ENCODE assay signal across 10 cellular contexts in genomic region chr2:160205511-160205910, GRCh38. TPM values are rescaled to one million over a fixed set of nuclear protein-coding genes. Genes with fewer than 3 reads are reported as not detected.
A peak's percentile ranks its signal among the peaks of the same experiment; 100 is the strongest.
DNase-seq lines count a peak whose midpoint lies in the region; ATAC-seq, FAIRE-seq and TF ChIP-seq lines count a peak whose summit lies in the region.
"Had no signal": no experiment of that assay in that cellular context is flagged by ENCODE, and none has a peak within 500 bp of the region (broad histone marks: within the 10 kb centered on the region; RNA-seq: fewer than 3 reads in every experiment).

No MANE protein-coding gene starts in this region.

- H3K9me3 ChIP-seq in skeletal muscle tissue (ENCODE audit: control insufficient read depth in 3 of 3, low read length in 3 of 3), result no peaks in the 10 kb centered on the region
- H3K9me3 ChIP-seq: right atrium auricular region had no signal

- H3K4me3 ChIP-seq in skeletal muscle tissue (ENCODE audit: low read length in 3 of 3), result no peak overlapping the region
- H3K4me3 ChIP-seq: right atrium auricular region had no signal

- H3K27ac ChIP-seq in foreskin keratinocyte, result peak overlapping the region; percentile 82
- H3K27ac ChIP-seq in skeletal muscle tissue (ENCODE audit: low read depth, low read length), result peak overlapping the region; percentile 9
- H3K27ac ChIP-seq: right atrium auricular region had no signal

- H3K27me3 Mint-ChIP-seq in activated T-helper 2 cell treated with anti-CD3 and anti-CD28 coated beads, Interferon-gamma antibody, Interleukin-2, Interleukin-4, amounts not matched to agents 10 μg/mL and 5 μg/mL and 100 μg/mL, durations not matched to agents 14 hours and 24 hours and 36 hours (ENCODE audit: low read depth), result no peaks in the 10 kb centered on the region
- H3K27me3 Mint-ChIP-seq: T-helper 17 cell had no signal

- H3K36me3 Mint-ChIP-seq in activated T-helper 2 cell treated with anti-CD3 and anti-CD28 coated beads, Interferon-gamma antibody, Interleukin-2, Interleukin-4, amounts not matched to agents 10 μg/mL and 5 μg/mL and 100 μg/mL, durations not matched to agents 14 hours and 24 hours and 36 hours (ENCODE audit: low read depth), result no peaks in the 10 kb centered on the region

- H3K27me3 ChIP-seq in foreskin keratinocyte (no peaks in the 10 kb centered on the region), skeletal muscle tissue (ENCODE audit: control insufficient read depth in 3 of 3, insufficient read depth in 3 of 3, low read length in 3 of 3) (no peaks in the 10 kb centered on the region)
- H3K27me3 ChIP-seq: right atrium auricular region had no signal

- H3K9me3 Mint-ChIP-seq in activated T-helper 2 cell treated with anti-CD3 and anti-CD28 coated beads, Interferon-gamma antibody, Interleukin-2, Interleukin-4, amounts not matched to agents 10 μg/mL and 5 μg/mL and 100 μg/mL, durations not matched to agents 14 hours and 24 hours and 36 hours, result no peaks in the 10 kb centered on the region

- intact Hi-C loops in activated T-helper 2 cell treated with anti-CD3 and anti-CD28 coated beads, Interferon-gamma antibody, Interleukin-2, Interleukin-4, amounts not matched to agents 10 μg/mL and 5 μg/mL and 100 μg/mL, durations not matched to agents 14 hours and 24 hours and 36 hours (cut with micrococcal nuclease), result no loop called here

- no peak overlapping the region for H3K4me3 Mint-ChIP-seq in activated T-helper 2 cell treated with anti-CD3 and anti-CD28 coated beads, Interferon-gamma antibody, Interleukin-2, Interleukin-4, amounts not matched to agents 10 μg/mL and 5 μg/mL and 100 μg/mL, durations not matched to agents 14 hours and 24 hours and 36 hours (ENCODE audit: low read depth)
- H3K4me3 Mint-ChIP-seq: T-helper 17 cell had no signal

- no peak overlapping the region for H3K27ac Mint-ChIP-seq in activated T-helper 2 cell treated with anti-CD3 and anti-CD28 coated beads, Interferon-gamma antibody, Interleukin-2, Interleukin-4, amounts not matched to agents 10 μg/mL and 5 μg/mL and 100 μg/mL, durations not matched to agents 14 hours and 24 hours and 36 hours
- H3K27ac Mint-ChIP-seq: T-helper 17 cell had no signal

- H3K9ac ChIP-seq in skeletal muscle tissue (ENCODE audit: low read depth in 1 of 3, low read length in 3 of 3), result no peak overlapping the region

- H3K36me3 ChIP-seq in skeletal muscle tissue (ENCODE audit: control insufficient read depth in 3 of 3, insufficient read depth in 3 of 3, low read length in 3 of 3), result no peaks in the 10 kb centered on the region
- H3K36me3 ChIP-seq: right atrium auricular region had no signal

- no peak for FAIRE-seq in GM19239 (lab: Jason Lieb, UNC)

- H3K4me1 ChIP-seq in foreskin keratinocyte (peaks cover 45% of the 10 kb centered on the region), skeletal muscle tissue (ENCODE audit: control insufficient read depth in 3 of 3, insufficient read depth in 3 of 3, low read length in 3 of 3) (peaks cover 17 to 50% (median 20%) of the 10 kb centered on the region in 3 donors)

- ATAC-seq in SK-N-SH treated with all-trans-retinoic acid at 6 μM for 48 hours (peak; percentile 76), foreskin keratinocyte (peak; percentile 96), HG03342 (IDR thresholded peaks at IDR 0.05; ENCODE audit: unreplicated experiment) (no peak)
- ATAC-seq: T-helper 17 cell had no signal

- peaks cover 13% of the 10 kb centered on the region for H3K4me1 Mint-ChIP-seq in activated T-helper 2 cell treated with anti-CD3 and anti-CD28 coated beads, Interferon-gamma antibody, Interleukin-2, Interleukin-4, amounts not matched to agents 10 μg/mL and 5 μg/mL and 100 μg/mL, durations not matched to agents 14 hours and 24 hours and 36 hours (ENCODE audit: low read depth)

- DNase-seq in GM04503 (ENCODE audit: low read depth) (peak; percentile 80), foreskin keratinocyte (peak; percentile 99), GM19239 (ENCODE audit: insufficient read length, low spot score) (no peak), NCI-H2081 treated with DMSO at 0.1 percent for 48 hours (lab: John Stamatoyannopoulos, UW) (no peak)
- DNase-seq in activated T-helper 2 cell treated with anti-CD3 and anti-CD28 coated beads, Interferon-gamma antibody, Interleukin-2, Interleukin-4, amounts not matched to agents 10 μg/mL and 5 μg/mL and 100 μg/mL, durations not matched to agents 14 hours and 24 hours and 36 hours (ENCODE audit: low spot score), result no peak
- DNase-seq: T-helper 17 cell had no signal

- no peak for TF ChIP-seq CTCF in foreskin keratinocyte (conservative IDR thresholded peaks at IDR 0.05)

TF ChIP-seq in SK-N-SH treated with all-trans-retinoic acid at 6 μM for 48 hours, 23 proteins besides CTCF, POLR2A, EP300 and RAD21:
- TF ChIP-seq ISL1 (CRISPR knock-in tag; IDR thresholded peaks at IDR 0.05), result 0 out of 2 replicates have a peak, but pooled peaks have one; percentile 36
- peak; percentile 61; the same call in 1 of the 2 replicates for TF ChIP-seq ZFP3 (CRISPR knock-in tag; IDR thresholded peaks at IDR 0.05)
- no peak for TF ChIP-seq GLIS3 (CRISPR knock-in tag; IDR thresholded peaks at IDR 0.05)

RNA-seq across cellular contexts. Expression of gene ITGB6, which starts 5.4 kb away (rescaled TPM):
- 41.2 and 113 TPM in 2 replicates for total RNA-seq in foreskin keratinocyte
- 13.9 and 31.2 TPM in 2 replicates for polyA plus RNA-seq in foreskin keratinocyte
- total RNA-seq in skeletal muscle tissue, result 17.2 TPM
- not detected in 2 replicates for total RNA-seq in activated T-helper 2 cell treated with anti-CD3 and anti-CD28 coated beads, Interferon-gamma antibody, Interleukin-2, Interleukin-4, amounts not matched to agents 10 μg/mL and 5 μg/mL and 100 μg/mL, durations not matched to agents 14 hours and 24 hours and 36 hours
- total RNA-seq: T-helper 17 cell had no signal

Comparison
In these comparisons a context has a peak if more than half of its experiments do, and no peak if none do; other contexts are left out.
1. DNase-seq: peak in GM04503 (single experiment) and foreskin keratinocyte (2 of 2); none in GM19239 (single experiment), activated T-helper 2 cell treated with anti-CD3 and anti-CD28 coated beads, Interferon-gamma antibody, Interleukin-2, Interleukin-4, amounts not matched to agents 10 μg/mL and 5 μg/mL and 100 μg/mL, durations not matched to agents 14 hours and 24 hours and 36 hours (single experiment) and NCI-H2081 treated with DMSO at 0.1 percent for 48 hours (single experiment).
2. RNA of gene ITGB6, which starts 5.4 kb away (total RNA-seq): 41.2 to 113 TPM in foreskin keratinocyte and 17.2 TPM in skeletal muscle tissue (single experiment); not detected in activated T-helper 2 cell treated with anti-CD3 and anti-CD28 coated beads, Interferon-gamma antibody, Interleukin-2, Interleukin-4, amounts not matched to agents 10 μg/mL and 5 μg/mL and 100 μg/mL, durations not matched to agents 14 hours and 24 hours and 36 hours; every median in the first group is over 10 times any median in the second.